8 cellular contexts compared by ENCODE assay signal in the genomic region with DNA sequence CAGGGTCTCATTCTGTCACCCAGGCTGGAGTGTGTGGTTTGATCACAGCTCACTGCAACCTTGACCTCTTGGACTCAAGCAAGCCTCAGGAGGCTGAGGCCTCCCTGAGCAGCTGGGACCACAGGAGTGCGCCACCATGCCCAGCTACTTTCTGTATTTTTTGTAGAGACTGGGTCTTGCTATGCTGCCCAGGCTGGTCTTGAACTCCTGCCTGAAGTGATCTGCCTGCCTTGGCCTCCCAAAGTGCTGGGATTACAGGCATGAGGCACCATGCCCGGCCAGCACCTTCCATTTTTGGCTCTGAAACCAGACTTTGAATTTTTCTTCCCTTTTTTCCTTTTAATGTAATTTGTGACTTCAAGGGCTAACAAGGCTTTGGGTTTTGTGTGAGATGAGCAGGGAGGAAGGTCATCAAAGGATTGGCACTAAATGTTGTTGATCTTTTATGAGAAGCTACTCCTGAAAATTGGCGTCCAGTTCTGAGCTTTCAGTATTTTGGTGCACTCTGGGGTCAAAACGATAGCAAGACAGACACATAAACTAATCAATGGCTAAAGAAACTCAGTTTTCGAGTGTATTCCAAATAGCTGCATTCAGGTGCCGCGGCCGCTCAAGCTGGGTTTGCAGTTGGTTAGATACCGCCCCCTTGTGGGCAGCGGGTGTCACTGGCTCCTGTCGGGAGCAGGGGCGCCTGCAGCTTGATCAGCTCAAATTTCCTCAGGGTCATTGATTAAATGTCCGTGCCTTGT. TPM values are rescaled to one million over a fixed set of nuclear protein-coding genes. Genes with fewer than 3 reads are reported as not detected.
A peak's percentile ranks its signal among the peaks of the same experiment; 100 is the strongest.
DNase-seq lines count a peak whose midpoint lies in the region; ATAC-seq and TF ChIP-seq lines count a peak whose summit lies in the region.

No MANE protein-coding gene starts in this region.

- TF ChIP-seq POLR2A in gastrocnemius medialis (IDR thresholded peaks at IDR 0.05): no peak

- H3K9me3 Mint-ChIP-seq in T-helper 2 cell treated with Interferon-gamma antibody and Interleukin-4, amounts not matched to agents 5 μg/mL and 100 μg/mL, for 36 hours: no peaks in the 10 kb centered on the region

- intact Hi-C loops in right cardiac atrium (cut with DNase I) (loop anchor here (2.0 to 5.0 kb wide), 3 partner anchors 132 to 136 kb away; no protein-coding TSS in a partner anchor), gastrocnemius medialis (cut with DNase I; ENCODE audit: low total_unique reads) (loop anchor here (1.0 to 2.0 kb wide), 2 partner anchors 136 to 144 kb away; no protein-coding TSS in a partner anchor)

- no peaks in the 10 kb centered on the region for H3K36me3 Mint-ChIP-seq in T-helper 2 cell treated with Interferon-gamma antibody and Interleukin-4, amounts not matched to agents 5 μg/mL and 100 μg/mL, for 36 hours (ENCODE audit: low read depth)

- H3K27me3 Mint-ChIP-seq in T-helper 2 cell treated with Interferon-gamma antibody and Interleukin-4, amounts not matched to agents 5 μg/mL and 100 μg/mL, for 36 hours (ENCODE audit: low read depth): peaks cover 32% of the 10 kb centered on the region

- CTCF ChIA-PET in HEK293 (lab: Yijun Ruan, JAX): interaction anchor here (0.6 to 6.5 kb wide), 43 partner anchors 8 to 1816 kb away, joined by 3 to 261 read pairs (median 5); partner anchors contain the start of gene SLC37A2

- H3K27me3 ChIP-seq in right cardiac atrium (ENCODE audit: control insufficient read depth, insufficient read depth) (no peaks in the 10 kb centered on the region), gastrocnemius medialis (no peaks in the 10 kb centered on the region)

- H3K9me3 ChIP-seq in HEK293 (ENCODE audit: control insufficient read depth, insufficient read depth, low read depth, low read length) (no peaks in the 10 kb centered on the region), right cardiac atrium (ENCODE audit: control insufficient read depth, low read length) (no peaks in the 10 kb centered on the region), gastrocnemius medialis (no peaks in the 10 kb centered on the region)

- peak; percentile 55 for DNase-seq in GF-D8 (lab: John Stamatoyannopoulos, UW)
- peak; percentile 82 for DNase-seq in NCI-H1105 treated with DMSO at 0.1 percent for 48 hours (lab: John Stamatoyannopoulos, UW)
- DNase-seq in T-helper 2 cell treated with Interferon-gamma antibody and Interleukin-4, amounts not matched to agents 5 μg/mL and 100 μg/mL, for 36 hours (ENCODE audit: low spot score): peak; percentile 71
- peak in 52 of 56 donors; percentile 4 to 84 (median 48) for DNase-seq in amygdala (lab: John Stamatoyannopoulos, UW)
- peak; percentile 80 to 93 (median 90) for DNase-seq in right cardiac atrium
- peak; percentile 45 to 55 for DNase-seq in gastrocnemius medialis

- TF ChIP-seq CTCF in HEK293 (tag by site-specific recombination; IDR thresholded peaks at IDR 0.05): peak; percentile 52
- peak; percentile 82 to 99 (median 87) for TF ChIP-seq CTCF in gastrocnemius medialis (IDR thresholded peaks at IDR 0.05 in 4 of 5, conservative IDR thresholded peaks at IDR 0.05 in 1 of 5)

- peaks cover 8% of the 10 kb centered on the region for H3K4me1 Mint-ChIP-seq in T-helper 2 cell treated with Interferon-gamma antibody and Interleukin-4, amounts not matched to agents 5 μg/mL and 100 μg/mL, for 36 hours (ENCODE audit: low read depth)

- POLR2A ChIA-PET in HEK293 (lab: Yijun Ruan, JAX): interaction anchor here (1.0 to 1.2 kb wide), 3 partner anchors 135 to 192 kb away, joined by 3 to 5 read pairs (median 3); partner anchors contain the start of gene HSPA8

- 13% methylated on average over 13 of the region's 13 CpGs for WGBS in right cardiac atrium

- H3K27ac Mint-ChIP-seq in T-helper 2 cell treated with Interferon-gamma antibody and Interleukin-4, amounts not matched to agents 5 μg/mL and 100 μg/mL, for 36 hours: no peak overlapping the region

- H3K4me1 ChIP-seq in HEK293 (ENCODE audit: control insufficient read depth, insufficient read depth, low read length) (no peaks in the 10 kb centered on the region), right cardiac atrium (ENCODE audit: control insufficient read depth, insufficient read depth, low read length) (peaks cover 2% of the 10 kb centered on the region), gastrocnemius medialis (peaks cover 0 to 6% of the 10 kb centered on the region in 2 donors)

- H3K27ac ChIP-seq in HEK293 (ENCODE audit: extremely low read depth, low read depth, low read length) (no peak overlapping the region), right cardiac atrium (ENCODE audit: low read length) (no peak overlapping the region), gastrocnemius medialis (no peak overlapping the region)

- peak overlapping the region; percentile 28 for H3K4me3 Mint-ChIP-seq in T-helper 2 cell treated with Interferon-gamma antibody and Interleukin-4, amounts not matched to agents 5 μg/mL and 100 μg/mL, for 36 hours

- H3K36me3 ChIP-seq in HEK293 (ENCODE audit: control insufficient read depth in 2 of 2, insufficient read depth in 1 of 2, low read length in 2 of 2): no peaks in the 10 kb centered on the region
- H3K36me3 ChIP-seq in gastrocnemius medialis: no peaks in the 10 kb centered on the region

- H3K4me3 ChIP-seq in HEK293 (ENCODE audit: low read depth, low read length) (no peak overlapping the region), right cardiac atrium (ENCODE audit: low read length) (no peak overlapping the region), gastrocnemius medialis (peak overlapping the region in 2 of 4 donors; percentile 24 to 42)

- in situ Hi-C loops in gastrocnemius medialis (cut with MboI; ENCODE audit: low sequenced_read_pairs in 4 of 4): loop anchor here (5.0 kb wide), 1 partner anchor 135 kb away; no protein-coding TSS in a partner anchor

- ATAC-seq in right cardiac atrium: peak; percentile 80 to 85
- peak; percentile 70 to 84 for ATAC-seq in gastrocnemius medialis
- ATAC-seq in HG03095 (IDR thresholded peaks at IDR 0.05; ENCODE audit: unreplicated experiment): no peak

TF ChIP-seq in HEK293, 187 proteins besides CTCF, POLR2A, EP300 and RAD21:
- TF ChIP-seq ZNF654 (tag by site-specific recombination; IDR thresholded peaks at IDR 0.05; ENCODE audit: low read depth) (peak; percentile 84), ZNF155 (tag by site-specific recombination; IDR thresholded peaks at IDR 0.05) (no peak), ZNF121 (tag by site-specific recombination; IDR thresholded peaks at IDR 0.05) (peak; percentile 70)

RNA-seq across cellular contexts. Expression of gene CLMP, which starts 51.9 kb away (rescaled TPM):
- total RNA-seq in right cardiac atrium: 10 to 100 TPM in 3 of 4 donors, 1 to 10 TPM in 1; 5.0 to 34.1 (median 19.3) TPM
- 6.6 TPM for polyA plus RNA-seq in right cardiac atrium
- 10 to 100 TPM in 1 of 4 donors, 1 to 10 TPM in 3; 2.3 to 12.5 (median 4.4) TPM for total RNA-seq in gastrocnemius medialis
